Comparison of ENCODE assay signal across 1 cellular context in genomic region chr10:75762436-75762802, GRCh38.
TF ChIP-seq lines count a peak whose summit lies in the region.

No MANE protein-coding gene starts in this region.

TF ChIP-seq in HepG2, 621 proteins besides CTCF, POLR2A, EP300 and RAD21 (continued from another document):
- TF ChIP-seq ZNF318 (CRISPR knock-in tag; IDR thresholded peaks at IDR 0.05) (no peak), PHF8 (CRISPR knock-in tag; IDR thresholded peaks at IDR 0.05) (no peak), SNAPC2 (CRISPR knock-in tag; IDR thresholded peaks at IDR 0.05) (no peak)
